9 cellular contexts compared by ENCODE assay signal in genomic region chrX:87064522-87064921, GRCh38.
"Had no signal": no experiment of that assay in that cellular context is flagged by ENCODE, and none has a peak within 500 bp of the region (broad histone marks: within the 10 kb centered on the region; RNA-seq: fewer than 3 reads in every experiment).

No MANE protein-coding gene starts in this region.

- H3K4me3 ChIP-seq: GM23248, K562 had no signal

- DNase-seq: GM23248, GOT3, H9, HCEC 1CT, IMR-90, KG1 had no signal

- H3K4me1 Mint-ChIP-seq: H9 had no signal

- H3K9me3 Mint-ChIP-seq: H9 had no signal

- H2AFZ ChIP-seq: GM23248 had no signal

- H3K9ac ChIP-seq: GM23248 had no signal

- H3K4me3 Mint-ChIP-seq: H9 had no signal

- H3K27ac Mint-ChIP-seq: H9 had no signal

- ATAC-seq: K562 had no signal

- H3K27ac ChIP-seq: GM23248 had no signal

- FAIRE-seq: H54, HTR-8/SVneo, K562 had no signal
